ENCODE assay signal across 8 cellular contexts in genomic region chr15:24427055-24427400, GRCh38.
DNase-seq lines count a peak whose midpoint lies in the region; ATAC-seq and TF ChIP-seq lines count a peak whose summit lies in the region.
"Not testable (repeated sequence)": the region's sequence is repeated elsewhere in the genome, so short reads cannot be mapped to it uniquely, and the experiment has no call there.

No MANE protein-coding gene starts in this region.

- H3K4me3 ChIP-seq in HUES64 (ENCODE audit: low read length): peak overlapping the region; percentile 46
- peak overlapping the region; percentile 12; the same call in 1 of the 2 replicates for H3K4me3 ChIP-seq in iPS DF 6.9 (ENCODE audit: low read length)

- peak; percentile 47 for DNase-seq in ELF-1 (ENCODE audit: low read depth, low spot score)
- DNase-seq in activated naive CD8-positive, alpha-beta T cell treated with anti-CD3 and anti-CD28 coated beads, Interleukin-2, amount 50 U/mL, for 24 hours; iPS DF 6.9 (ENCODE audit: low read depth, low spot score): not testable (repeated sequence)
- DNase-seq in endothelial cell (ENCODE audit: low spot score): peak; percentile 38
- peak; percentile 52 for DNase-seq in islet precursor cell
- peak; percentile 3 for DNase-seq in neural crest cell (ENCODE audit: low read depth, low spot score)

- H3K36me3 Mint-ChIP-seq in activated naive CD8-positive, alpha-beta T cell treated with anti-CD3 and anti-CD28 coated beads, Interleukin-2, amount 50 U/mL, for 24 hours (ENCODE audit: low read depth); endothelial cell (ENCODE audit: low read depth, unreplicated experiment); neural crest cell (ENCODE audit: low read depth); stimulated activated memory B cell treated with anti-CD40 and anti-IgM and Interleukin-4, amounts not matched to agents 10 μg/mL and 1 μg/mL and 100 μg/mL, for 72 hours: not testable (repeated sequence)

- H3K4me1 ChIP-seq in HUES64 (ENCODE audit: insufficient read depth, low read length); iPS DF 6.9 (ENCODE audit: control insufficient read depth, insufficient read depth, low read length): not testable (repeated sequence)

- not testable (repeated sequence) for H3K27ac ChIP-seq in HUES64 (ENCODE audit: low read depth, low read length); iPS DF 6.9 (ENCODE audit: low read length)

- not testable (repeated sequence) for H3K4me3 Mint-ChIP-seq in activated naive CD8-positive, alpha-beta T cell treated with anti-CD3 and anti-CD28 coated beads, Interleukin-2, amount 50 U/mL, for 24 hours; stimulated activated memory B cell treated with anti-CD40 and anti-IgM and Interleukin-4, amounts not matched to agents 10 μg/mL and 1 μg/mL and 100 μg/mL, for 72 hours
- H3K4me3 Mint-ChIP-seq in endothelial cell (ENCODE audit: unreplicated experiment): peak overlapping the region; percentile 21
- peak overlapping the region; percentile 78 for H3K4me3 Mint-ChIP-seq in neural crest cell

- not testable (repeated sequence) for H3K27me3 Mint-ChIP-seq in activated naive CD8-positive, alpha-beta T cell treated with anti-CD3 and anti-CD28 coated beads, Interleukin-2, amount 50 U/mL, for 24 hours; endothelial cell (ENCODE audit: unreplicated experiment); neural crest cell (ENCODE audit: low read depth); stimulated activated memory B cell treated with anti-CD40 and anti-IgM and Interleukin-4, amounts not matched to agents 10 μg/mL and 1 μg/mL and 100 μg/mL, for 72 hours

- H3K9me3 Mint-ChIP-seq in activated naive CD8-positive, alpha-beta T cell treated with anti-CD3 and anti-CD28 coated beads, Interleukin-2, amount 50 U/mL, for 24 hours; endothelial cell (ENCODE audit: unreplicated experiment); neural crest cell; stimulated activated memory B cell treated with anti-CD40 and anti-IgM and Interleukin-4, amounts not matched to agents 10 μg/mL and 1 μg/mL and 100 μg/mL, for 72 hours: not testable (repeated sequence)

- TF ChIP-seq CTCF in endothelial cell (IDR thresholded peaks at IDR 0.05; ENCODE audit: unreplicated experiment); neural crest cell (conservative IDR thresholded peaks at IDR 0.05): not testable (repeated sequence)

- ATAC-seq in activated naive CD8-positive, alpha-beta T cell treated with anti-CD3 and anti-CD28 coated beads, Interleukin-2, amount 50 U/mL, for 24 hours: peak; percentile 28
- ATAC-seq in stimulated activated memory B cell treated with anti-CD40 and anti-IgM and Interleukin-4, amounts not matched to agents 10 μg/mL and 1 μg/mL and 100 μg/mL, for 72 hours: peak; percentile 36

- H3K27ac Mint-ChIP-seq in activated naive CD8-positive, alpha-beta T cell treated with anti-CD3 and anti-CD28 coated beads, Interleukin-2, amount 50 U/mL, for 24 hours; endothelial cell (ENCODE audit: unreplicated experiment); neural crest cell (ENCODE audit: unreplicated experiment); stimulated activated memory B cell treated with anti-CD40 and anti-IgM and Interleukin-4, amounts not matched to agents 10 μg/mL and 1 μg/mL and 100 μg/mL, for 72 hours: not testable (repeated sequence)

- not testable (repeated sequence) for H3K4me1 Mint-ChIP-seq in activated naive CD8-positive, alpha-beta T cell treated with anti-CD3 and anti-CD28 coated beads, Interleukin-2, amount 50 U/mL, for 24 hours; endothelial cell (ENCODE audit: unreplicated experiment); neural crest cell; stimulated activated memory B cell treated with anti-CD40 and anti-IgM and Interleukin-4, amounts not matched to agents 10 μg/mL and 1 μg/mL and 100 μg/mL, for 72 hours

- H3K36me3 ChIP-seq in HUES64 (ENCODE audit: insufficient read depth, low read length); iPS DF 6.9 (ENCODE audit: control insufficient read depth, insufficient read depth, low read length): not testable (repeated sequence)

- H3K9ac ChIP-seq in HUES64 (ENCODE audit: low read depth, low read length): not testable (repeated sequence)

- not testable (repeated sequence) for H3K27me3 ChIP-seq in HUES64 (ENCODE audit: insufficient read depth, low read length); iPS DF 6.9 (ENCODE audit: control insufficient read depth, insufficient read depth, low read length)

- H3K9me3 ChIP-seq in HUES64 (ENCODE audit: insufficient read depth, low read depth, low read length); iPS DF 6.9 (ENCODE audit: control insufficient read depth, insufficient read depth, low read length): not testable (repeated sequence)

- WGBS in HUES64: 42% methylated on average over 24 of the region's 26 CpGs
- no CpG with 5 or more reads among the region's 26 CpGs for WGBS in iPS DF 6.9 (ENCODE audit: insufficient coverage, insufficient read length)
